In genomic region chr13:48486362-48486761, GRCh38 we compare ENCODE assay signal across 27 cellular contexts. TPM values are rescaled to one million over a fixed set of nuclear protein-coding genes. Genes with fewer than 3 reads are reported as not detected.
A peak's percentile ranks its signal among the peaks of the same experiment; 100 is the strongest.
DNase-seq lines count a peak whose midpoint lies in the region; ATAC-seq and TF ChIP-seq lines count a peak whose summit lies in the region.
"Had no signal": no experiment of that assay in that cellular context is flagged by ENCODE, and none has a peak within 500 bp of the region (broad histone marks: within the 10 kb centered on the region; RNA-seq: fewer than 3 reads in every experiment).

No MANE protein-coding gene starts in this region.

- H3K4me3 ChIP-seq in suprapubic skin, result no peak overlapping the region
- H3K4me3 ChIP-seq: coronary artery, left lung, neural progenitor cell, pancreas, skin epidermis, thyroid gland, uterus had no signal

- H3K4me1 ChIP-seq in suprapubic skin, result peaks cover 11% of the 10 kb centered on the region
- H3K4me1 ChIP-seq: neural progenitor cell, pancreas, thyroid gland, uterus had no signal

- H3K36me3 ChIP-seq in suprapubic skin, result no peaks in the 10 kb centered on the region
- H3K36me3 ChIP-seq: pancreas had no signal

- peaks cover 0 to 1% of the 10 kb centered on the region in 2 donors for H3K9me3 Mint-ChIP-seq in activated T-cell treated with anti-CD3 and anti-CD28 coated beads, Interleukin-2, amount 50 U/mL, for 72 hours
- no peaks in the 10 kb centered on the region for H3K9me3 Mint-ChIP-seq in activated T-cell treated with anti-CD3 and anti-CD28 coated beads, Interleukin-2, amount 50 U/mL, for 4 hours
- H3K9me3 Mint-ChIP-seq in T-helper 2 cell treated with Interferon-gamma antibody and Interleukin-4, amounts not matched to agents 5 μg/mL and 100 μg/mL, for 36 hours, result peaks cover 4% of the 10 kb centered on the region
- no peaks in the 10 kb centered on the region for H3K9me3 Mint-ChIP-seq in natural killer cell treated with Interleukin-12 subunit alpha and Interleukin-12 subunit beta and Interleukin-15 and Interleukin-18, amount 100 ng/mL, for 72 hours
- H3K9me3 Mint-ChIP-seq: neural progenitor cell; stimulated activated naive CD8-positive, alpha-beta T cell treated with anti-CD3 and anti-CD28 coated beads, Interleukin-15, Interleukin-2, amounts not matched to agents 100 ng/mL and 50 ng/mL, for 24 hours had no signal

- ATAC-seq in activated T-cell treated with anti-CD3 and anti-CD28 coated beads, Interleukin-2, amount 50 U/mL, for 72 hours (replicated peaks in 1 of 2), result no peak
- ATAC-seq in activated T-cell treated with anti-CD3 and anti-CD28 coated beads, Interleukin-2, amount 50 U/mL, for 4 hours, result no peak
- ATAC-seq in natural killer cell treated with Interleukin-12 subunit alpha and Interleukin-12 subunit beta and Interleukin-15 and Interleukin-18, amount 100 ng/mL, for 72 hours, result peak in 1 of 2 donors; percentile 42
- ATAC-seq in HG03432 (IDR thresholded peaks at IDR 0.05; ENCODE audit: unreplicated experiment), result no peak
- ATAC-seq: left lung, Panc1, pancreas, SK-N-SH treated with all-trans-retinoic acid at 6 μM for 48 hours, WTC11 had no signal

- no peak for TF ChIP-seq EP300 in suprapubic skin (IDR thresholded peaks at IDR 0.05)

- in situ Hi-C loops in KBM-7 (cut with MboI; ENCODE audit: low pct_unique_long_range_greater_than_20kb, low sequenced_read_pairs), result no loop called here

- peak overlapping the region; percentile 43 for H3K27ac Mint-ChIP-seq in activated T-cell treated with anti-CD3 and anti-CD28 coated beads, Interleukin-2, amount 50 U/mL, for 72 hours
- H3K27ac Mint-ChIP-seq in T-helper 2 cell treated with Interferon-gamma antibody and Interleukin-4, amounts not matched to agents 5 μg/mL and 100 μg/mL, for 36 hours, result peak overlapping the region; percentile 65
- H3K27ac Mint-ChIP-seq in natural killer cell treated with Interleukin-12 subunit alpha and Interleukin-12 subunit beta and Interleukin-15 and Interleukin-18, amount 100 ng/mL, for 72 hours, result peak overlapping the region; percentile 23 to 74
- H3K27ac Mint-ChIP-seq: memory B cell; neural progenitor cell; stimulated activated naive CD8-positive, alpha-beta T cell treated with anti-CD3 and anti-CD28 coated beads, Interleukin-15, Interleukin-2, amounts not matched to agents 100 ng/mL and 50 ng/mL, for 24 hours; WTC11 had no signal

- peaks cover 0 to 3% of the 10 kb centered on the region in 2 donors for H3K36me3 Mint-ChIP-seq in activated T-cell treated with anti-CD3 and anti-CD28 coated beads, Interleukin-2, amount 50 U/mL, for 72 hours (ENCODE audit: insufficient read depth in 2 of 2)
- H3K36me3 Mint-ChIP-seq in activated T-cell treated with anti-CD3 and anti-CD28 coated beads, Interleukin-2, amount 50 U/mL, for 4 hours (ENCODE audit: insufficient read depth), result peaks cover 22% of the 10 kb centered on the region
- H3K36me3 Mint-ChIP-seq in T-helper 2 cell treated with Interferon-gamma antibody and Interleukin-4, amounts not matched to agents 5 μg/mL and 100 μg/mL, for 36 hours (ENCODE audit: low read depth), result peaks cover 66% of the 10 kb centered on the region
- H3K36me3 Mint-ChIP-seq in natural killer cell treated with Interleukin-12 subunit alpha and Interleukin-12 subunit beta and Interleukin-15 and Interleukin-18, amount 100 ng/mL, for 72 hours, result peaks cover 34% of the 10 kb centered on the region

- H3K9me3 ChIP-seq in suprapubic skin, result no peaks in the 10 kb centered on the region
- H3K9me3 ChIP-seq: left lung, pancreas, thyroid gland, uterus had no signal

- peaks cover 12% of the 10 kb centered on the region for H3K4me1 Mint-ChIP-seq in activated T-cell treated with anti-CD3 and anti-CD28 coated beads, Interleukin-2, amount 50 U/mL, for 72 hours (ENCODE audit: low read depth)
- H3K4me1 Mint-ChIP-seq in activated T-cell treated with anti-CD3 and anti-CD28 coated beads, Interleukin-2, amount 50 U/mL, for 4 hours (ENCODE audit: low read depth), result peaks cover 30% of the 10 kb centered on the region
- H3K4me1 Mint-ChIP-seq in T-helper 2 cell treated with Interferon-gamma antibody and Interleukin-4, amounts not matched to agents 5 μg/mL and 100 μg/mL, for 36 hours (ENCODE audit: low read depth), result peaks cover 34% of the 10 kb centered on the region
- H3K4me1 Mint-ChIP-seq in natural killer cell treated with Interleukin-12 subunit alpha and Interleukin-12 subunit beta and Interleukin-15 and Interleukin-18, amount 100 ng/mL, for 72 hours (ENCODE audit: low read depth in 2 of 2), result peaks cover 32 to 36% of the 10 kb centered on the region in 2 donors
- H3K4me1 Mint-ChIP-seq: neural progenitor cell, WTC11 had no signal

- no peak overlapping the region for H3K4me3 Mint-ChIP-seq in activated T-cell treated with anti-CD3 and anti-CD28 coated beads, Interleukin-2, amount 50 U/mL, for 72 hours
- H3K4me3 Mint-ChIP-seq in activated T-cell treated with anti-CD3 and anti-CD28 coated beads, Interleukin-2, amount 50 U/mL, for 4 hours, result no peak overlapping the region
- no peak overlapping the region for H3K4me3 Mint-ChIP-seq in T-helper 2 cell treated with Interferon-gamma antibody and Interleukin-4, amounts not matched to agents 5 μg/mL and 100 μg/mL, for 36 hours
- H3K4me3 Mint-ChIP-seq in natural killer cell treated with Interleukin-12 subunit alpha and Interleukin-12 subunit beta and Interleukin-15 and Interleukin-18, amount 100 ng/mL, for 72 hours, result no peak overlapping the region
- H3K4me3 Mint-ChIP-seq: memory B cell; neural progenitor cell; stimulated activated naive CD8-positive, alpha-beta T cell treated with anti-CD3 and anti-CD28 coated beads, Interleukin-15, Interleukin-2, amounts not matched to agents 100 ng/mL and 50 ng/mL, for 24 hours; WTC11 had no signal

- TF ChIP-seq POLR2A in suprapubic skin (IDR thresholded peaks at IDR 0.05), result no peak

- TF ChIP-seq CTCF in suprapubic skin (IDR thresholded peaks at IDR 0.05), result no peak

- H3K27me3 ChIP-seq in suprapubic skin, result no peaks in the 10 kb centered on the region
- H3K27me3 ChIP-seq: left lung, neural progenitor cell, pancreas, thyroid gland, uterus had no signal

- H3K27me3 Mint-ChIP-seq in activated T-cell treated with anti-CD3 and anti-CD28 coated beads, Interleukin-2, amount 50 U/mL, for 72 hours (ENCODE audit: low read depth), result no peaks in the 10 kb centered on the region
- no peaks in the 10 kb centered on the region for H3K27me3 Mint-ChIP-seq in activated T-cell treated with anti-CD3 and anti-CD28 coated beads, Interleukin-2, amount 50 U/mL, for 4 hours (ENCODE audit: low read depth)
- no peaks in the 10 kb centered on the region for H3K27me3 Mint-ChIP-seq in T-helper 2 cell treated with Interferon-gamma antibody and Interleukin-4, amounts not matched to agents 5 μg/mL and 100 μg/mL, for 36 hours (ENCODE audit: low read depth)
- no peaks in the 10 kb centered on the region for H3K27me3 Mint-ChIP-seq in natural killer cell treated with Interleukin-12 subunit alpha and Interleukin-12 subunit beta and Interleukin-15 and Interleukin-18, amount 100 ng/mL, for 72 hours
- H3K27me3 Mint-ChIP-seq: memory B cell; stimulated activated naive CD8-positive, alpha-beta T cell treated with anti-CD3 and anti-CD28 coated beads, Interleukin-15, Interleukin-2, amounts not matched to agents 100 ng/mL and 50 ng/mL, for 24 hours had no signal

- H3K27ac ChIP-seq in suprapubic skin, result no peak overlapping the region
- H3K27ac ChIP-seq: coronary artery, left lung, neural progenitor cell, pancreas, skin epidermis, thyroid gland, uterus had no signal

- no peak for DNase-seq in activated T-cell treated with anti-CD3 and anti-CD28 coated beads, Interleukin-2, amount 50 U/mL, for 72 hours
- DNase-seq in activated T-cell treated with anti-CD3 and anti-CD28 coated beads, Interleukin-2, amount 50 U/mL, for 4 hours, result no peak
- DNase-seq in KBM-7 (peak; percentile 78), suprapubic skin (ENCODE audit: low spot score in 2 of 2) (no peak), hypothalamus (lab: John Stamatoyannopoulos, UW) (no peak)
- DNase-seq in T-helper 2 cell treated with Interferon-gamma antibody and Interleukin-4, amounts not matched to agents 5 μg/mL and 100 μg/mL, for 36 hours (ENCODE audit: low spot score), result no peak
- DNase-seq in natural killer cell treated with Interleukin-12 subunit alpha and Interleukin-12 subunit beta and Interleukin-15 and Interleukin-18, amount 100 ng/mL, for 72 hours (ENCODE audit: low spot score), result no peak
- DNase-seq: activated CD4-positive, alpha-beta T cell treated with anti-CD3 and anti-CD28 coated beads, Interleukin-2, amount 50 U/mL, for 1 hour; AML-193; effector memory CD4-positive, alpha-beta T cell; left lung; MV-4-11; NCI-H146; pancreas; Right ventricle myocardium superior; T-helper 9 cell; thyroid gland; uterus had no signal

RNA-seq across cellular contexts. Expression of gene RCBTB2, which starts 46.5 kb away (rescaled TPM):
- total RNA-seq in activated T-cell treated with anti-CD3 and anti-CD28 coated beads, Interleukin-2, amount 50 U/mL, for 72 hours, result 1 to 10 TPM; 2.6 to 2.7 TPM
- 1 to 10 TPM; 1.3 to 1.5 (median 1.4) TPM for total RNA-seq in activated T-cell treated with anti-CD3 and anti-CD28 coated beads, Interleukin-2, amount 50 U/mL, for 4 hours
- total RNA-seq in natural killer cell treated with Interleukin-12 subunit alpha and Interleukin-12 subunit beta and Interleukin-15 and Interleukin-18, amount 100 ng/mL, for 72 hours, result 10 to 100 TPM; 29.8 to 31.2 TPM
- 1 to 10 TPM; 2.9 to 5.8 (median 4.4) TPM for total RNA-seq in suprapubic skin

Comparison
In these comparisons a context has a peak if more than half of its experiments do, and no peak if none do; other contexts are left out.
1. RNA of gene RCBTB2, which starts 46.5 kb away (total RNA-seq): 29.8 to 31.2 TPM in natural killer cell treated with Interleukin-12 subunit alpha and Interleukin-12 subunit beta and Interleukin-15 and Interleukin-18, amount 100 ng/mL, for 72 hours; 2.9 to 5.8 TPM in suprapubic skin, 2.6 to 2.7 TPM in activated T-cell treated with anti-CD3 and anti-CD28 coated beads, Interleukin-2, amount 50 U/mL, for 72 hours and 1.3 to 1.5 TPM in activated T-cell treated with anti-CD3 and anti-CD28 coated beads, Interleukin-2, amount 50 U/mL, for 4 hours; every median in the first group is over 4 times any median in the second.
2. Peak in every context shown above with its lines, with median percentiles within 50 percentile points of each other: H3K27ac Mint-ChIP-seq.